Comparison of ENCODE assay signal across 8 cellular contexts in the genomic region with DNA sequence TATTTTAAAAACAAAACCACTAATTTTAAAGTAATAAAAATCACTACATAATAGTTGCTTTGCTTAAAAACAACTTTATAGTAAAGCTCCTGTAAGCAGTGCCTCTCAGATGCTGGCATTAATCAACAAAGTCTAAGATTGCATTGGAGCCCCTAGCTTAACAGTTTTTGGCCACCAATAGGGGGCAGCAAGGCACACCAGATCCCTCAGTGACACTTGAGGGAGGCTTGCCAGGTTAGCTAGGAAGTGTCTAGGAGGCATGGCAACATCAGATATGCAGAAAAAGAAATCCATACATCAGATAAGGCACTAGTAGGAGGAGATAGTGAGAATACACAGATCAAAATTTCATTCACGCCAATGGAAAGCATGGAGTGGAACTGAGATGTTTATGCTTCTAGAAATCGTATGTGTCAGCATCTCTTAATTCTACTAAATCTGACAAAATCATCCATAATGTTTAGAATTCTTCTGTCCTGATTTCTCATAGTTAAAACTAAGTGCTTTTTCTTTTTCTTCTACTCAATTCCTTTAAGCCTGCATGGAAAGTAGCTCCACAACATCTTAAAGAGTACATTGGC.
DNase-seq lines count a peak whose midpoint lies in the region; ATAC-seq, FAIRE-seq and TF ChIP-seq lines count a peak whose summit lies in the region.

No MANE protein-coding gene starts in this region.

- H3K27ac ChIP-seq in GM12878 (ENCODE audit: control insufficient read depth, insufficient read depth), result no peak overlapping the region

- no peaks in the 10 kb centered on the region for H3K27me3 ChIP-seq in GM12878 (replicated peaks in 1 of 2; ENCODE audit: control insufficient read depth in 2 of 2, insufficient read depth in 2 of 2, low read length in 1 of 2)

- peak; percentile 86 for FAIRE-seq in GM12878 (lab: Jason Lieb, UNC)

- DNase-seq in A172 (ENCODE audit: low spot score), result peak; percentile 79
- peak; percentile 73 for DNase-seq in NCI-H1694 treated with DMSO at 0.1 percent for 48 hours (lab: John Stamatoyannopoulos, UW)
- peak; percentile 5 for DNase-seq in T-helper 22 cell (ENCODE audit: low read depth)
- peak; percentile 3 for DNase-seq in GM12878 (ENCODE audit: low read depth, low spot score)
- DNase-seq in iPS-NIHi11 (ENCODE audit: low spot score), result peak; percentile 75
- peak; percentile 77 for DNase-seq in stimulated activated CD4-positive, alpha-beta T cell treated with anti-CD3 and anti-CD28 coated beads, Interleukin-15, amount 100 ng/mL, for 24 hours

- in situ Hi-C loops in GM12878 (cut with MboI), result loop anchor here (5.0 to 10.0 kb wide), 2 partner anchors 353 to 451 kb away; no protein-coding TSS in a partner anchor

- no peaks in the 10 kb centered on the region for H4K20me1 ChIP-seq in GM12878 (ENCODE audit: control insufficient read depth, insufficient read depth)

- TF ChIP-seq EP300 in GM12878 (IDR thresholded peaks at IDR 0.05; ENCODE audit: borderline replicate concordance in 1 of 2, control insufficient read depth in 1 of 2, low read depth in 2 of 2, low read length in 2 of 2), result no peak

- TF ChIP-seq RAD21 in GM12878 (IDR thresholded peaks at IDR 0.05; ENCODE audit: insufficient read depth, low read depth, low read length), result peak; percentile 92

- H3K36me3 ChIP-seq in GM12878 (ENCODE audit: control insufficient read depth in 2 of 2, insufficient read depth in 2 of 2, low read length in 1 of 2), result no peaks in the 10 kb centered on the region

- no peak for TF ChIP-seq POLR2A in GM12878 (IDR thresholded peaks at IDR 0.05; ENCODE audit: low read depth, low read length)

- POLR2A ChIA-PET in GM12878 (lab: Charles Lee), result interaction anchor here (1.1 kb wide), 1 partner anchor 99 kb away, joined by 3 read pairs; no protein-coding TSS in a partner anchor

- WGBS in GM12878 (ENCODE audit: insufficient coverage, insufficient replicate concordance, low lambda C conversion rate, missing lambda C conversion rate), result 50% methylated on average over 2 of the region's 2 CpGs

- no peaks in the 10 kb centered on the region for H3K79me2 ChIP-seq in GM12878 (ENCODE audit: control insufficient read depth, insufficient read depth, low read length)

- ATAC-seq in GM18499 (IDR thresholded peaks at IDR 0.05; ENCODE audit: insufficient read depth, unreplicated experiment), result peak; percentile 98
- ATAC-seq in HG02943 (IDR thresholded peaks at IDR 0.05; ENCODE audit: low read depth, unreplicated experiment), result peak; percentile 94
- peak; percentile 97 for ATAC-seq in GM12878

- H3K4me3 ChIP-seq in GM12878, result no peak overlapping the region

- no peaks in the 10 kb centered on the region for H3K4me1 ChIP-seq in GM12878 (ENCODE audit: control insufficient read depth, insufficient read depth, low read length)

- H3K9me3 ChIP-seq in GM12878 (replicated peaks; ENCODE audit: control insufficient read depth, insufficient read depth, low read length), result no peaks in the 10 kb centered on the region

- H2AFZ ChIP-seq in GM12878 (ENCODE audit: control insufficient read depth, low read depth, low read length), result no peak overlapping the region

- H3K9ac ChIP-seq in GM12878 (ENCODE audit: control insufficient read depth, insufficient read depth, low read length), result no peak overlapping the region

- CTCF ChIA-PET in GM12878 (lab: Yijun Ruan, JAX), result interaction anchor here (0.6 to 3.5 kb wide), 80 partner anchors 10 to 786 kb away, joined by 3 to 54 read pairs (median 4); a partner anchor contains a TSS

- RAD21 ChIA-PET in GM12878 (lab: Charles Lee; ENCODE audit: unreplicated experiment), result interaction anchor here (0.5 to 2.9 kb wide), 22 partner anchors 20 to 543 kb away, joined by 3 to 27 read pairs (median 4); a partner anchor contains a TSS

- no TSS peak for BruUV-seq in GM12878 (replicated peaks; lab: Mats Ljungman, UMichigan)

- intact Hi-C loops in GM12878 (cut with micrococcal nuclease; ENCODE audit: unreplicated experiment), result loop anchor here (1.0 to 5.0 kb wide), 5 partner anchors 111 to 543 kb away; no protein-coding TSS in a partner anchor

- TF ChIP-seq CTCF in GM12878 (IDR thresholded peaks at IDR 0.05 in 2 of 3, conservative IDR thresholded peaks at IDR 0.05 in 1 of 3; ENCODE audit: control insufficient read depth in 2 of 3, extremely low read depth in 1 of 3, insufficient read depth in 1 of 3, low read depth in 3 of 3, low read length in 3 of 3), result peak; percentile 83 to 94 (median 86); a peak in 5 of 6 replicates

- SMC1A ChIA-PET in GM12878 (lab: Charles Lee; ENCODE audit: uncharacterized antibody, unreplicated experiment), result interaction anchor here (0.6 to 3.4 kb wide), 39 partner anchors 8 to 551 kb away, joined by 3 to 31 read pairs (median 4); no protein-coding TSS in a partner anchor

- H3K4me2 ChIP-seq in GM12878 (ENCODE audit: control insufficient read depth, insufficient read depth), result no peak overlapping the region

TF ChIP-seq in GM12878, 131 proteins besides CTCF, POLR2A, EP300 and RAD21:
- peak; percentile 37; the same call in 1 of the 2 replicates for TF ChIP-seq YY1 (IDR thresholded peaks at IDR 0.05; ENCODE audit: low read depth, low read length)
- no peak for TF ChIP-seq TARDBP (IDR thresholded peaks at IDR 0.05; ENCODE audit: borderline replicate concordance)
- no peak for TF ChIP-seq SREBF1 (IDR thresholded peaks at IDR 0.05; ENCODE audit: low read length)
- TF ChIP-seq POU2F2 (IDR thresholded peaks at IDR 0.05; ENCODE audit: borderline replicate concordance, low read depth, low read length), result no peak
- TF ChIP-seq SMC3 (IDR thresholded peaks at IDR 0.05; ENCODE audit: borderline replicate concordance, low read length), result peak; percentile 84

Comparison
In these comparisons a context has a peak if more than half of its experiments do, and no peak if none do; other contexts are left out.
1. DNase-seq: peak in every context shown above with its lines; median percentile 79 in A172; 77 in stimulated activated CD4-positive, alpha-beta T cell treated with anti-CD3 and anti-CD28 coated beads, Interleukin-15, amount 100 ng/mL, for 24 hours; 75 in iPS-NIHi11; 73 in NCI-H1694 treated with DMSO at 0.1 percent for 48 hours; 5 in T-helper 22 cell; 3 in GM12878.